23 cellular contexts compared by ENCODE assay signal in genomic region chr7:40519009-40519408, GRCh38.
"Had no signal": no experiment of that assay in that cellular context is flagged by ENCODE, and none has a peak within 500 bp of the region (broad histone marks: within the 10 kb centered on the region; RNA-seq: fewer than 3 reads in every experiment).

No MANE protein-coding gene starts in this region.

- DNase-seq: colonic mucosa; cortex of kidney; effector CD8-positive, alpha-beta T cell; effector memory CD8-positive, alpha-beta T cell; endodermal cell; erythroblast; esophagus squamous epithelium; foreskin fibroblast; foreskin melanocyte; gastrocnemius medialis; glutamatergic neuron; head of caudate nucleus; heart right ventricle; hippocampal formation; left cardiac atrium; left lung; left ventricle myocardium superior; lower lobe of right lung; mesenchymal stem cell; mucosa of descending colon; naive B cell had no signal

- ATAC-seq: effector memory CD8-positive, alpha-beta T cell; esophagus mucosa; gastrocnemius medialis; heart right ventricle; left cardiac atrium; left lung; left ventricle myocardium superior; lower lobe of right lung; mucosa of descending colon had no signal

- H3K27me3 ChIP-seq: colonic mucosa, esophagus squamous epithelium, gastrocnemius medialis, heart right ventricle, left lung had no signal

- H3K27ac ChIP-seq: colonic mucosa, epithelial cell of prostate, esophagus squamous epithelium, gastrocnemius medialis, heart right ventricle, left lung, lower lobe of right lung had no signal

- H3K9me3 ChIP-seq: colonic mucosa, esophagus squamous epithelium, gastrocnemius medialis, heart right ventricle, left lung, lower lobe of right lung, mucosa of descending colon had no signal

- H3K4me1 ChIP-seq: colonic mucosa, esophagus squamous epithelium, gastrocnemius medialis, heart right ventricle, left lung, lower lobe of right lung had no signal

- H3K4me3 ChIP-seq: colonic mucosa, esophagus squamous epithelium, gastrocnemius medialis, heart right ventricle, left lung, lower lobe of right lung, mucosa of descending colon had no signal

- H3K36me3 ChIP-seq: colonic mucosa, esophagus squamous epithelium, gastrocnemius medialis, heart right ventricle, left lung, lower lobe of right lung had no signal
